In the genomic region with DNA sequence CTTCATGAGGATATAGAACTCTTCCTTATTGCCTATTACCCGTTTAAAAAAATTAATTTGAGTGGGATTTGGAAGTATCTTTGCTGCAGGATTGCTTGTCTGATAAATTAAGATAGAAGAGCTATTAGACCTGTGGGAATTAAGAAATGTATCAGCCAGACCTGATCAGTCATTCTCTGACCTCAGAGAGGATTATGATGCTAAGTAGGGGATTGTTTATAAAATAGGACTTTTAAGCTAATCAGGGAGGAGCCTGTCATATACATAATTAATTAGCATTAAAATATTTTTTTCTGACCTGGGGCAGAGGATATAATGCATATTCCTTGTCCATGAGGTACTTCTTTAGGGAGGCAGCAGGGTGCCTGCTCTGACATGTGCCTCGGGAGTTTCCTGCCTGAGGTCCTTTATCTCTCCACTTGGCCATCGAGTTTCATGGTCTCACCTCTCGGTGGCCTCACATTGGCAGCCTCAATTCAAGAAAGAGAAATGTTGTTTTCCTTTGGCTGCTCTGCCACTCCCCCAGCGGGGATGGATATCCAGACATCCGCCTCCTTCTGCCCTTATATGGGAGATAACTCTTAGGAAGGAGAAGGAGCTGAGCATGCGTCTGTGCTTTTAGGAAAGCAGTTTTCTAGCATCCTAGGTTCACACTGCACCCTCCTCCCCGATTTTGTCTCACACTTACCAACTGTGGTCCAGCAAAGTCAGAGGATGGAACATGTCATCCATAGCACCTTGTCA, we compare ENCODE assay signal across 8 cellular contexts. TPM values are rescaled to one million over a fixed set of nuclear protein-coding genes. Genes with fewer than 3 reads are reported as not detected.
DNase-seq lines count a peak whose midpoint lies in the region; ATAC-seq, FAIRE-seq and TF ChIP-seq lines count a peak whose summit lies in the region.

No MANE protein-coding gene starts in this region.

- no peak for TF ChIP-seq POLR2A in thyroid gland (IDR thresholded peaks at IDR 0.05)

- ATAC-seq in GM23338: peak; percentile 28
- no peak for ATAC-seq in GM21825 (IDR thresholded peaks at IDR 0.05; ENCODE audit: unreplicated experiment)

- CTCF ChIA-PET in SK-N-SH (lab: Yijun Ruan, JAX): interaction anchor here (0.6 to 14.8 kb wide), 6 partner anchors 11 to 236 kb away, joined by 3 to 272 read pairs (median 4); a partner anchor contains a TSS

- no peaks in the 10 kb centered on the region for H3K9me2 ChIP-seq in GM23338 (ENCODE audit: insufficient read depth)
- H3K9me2 ChIP-seq in SK-N-SH: no peaks in the 10 kb centered on the region

- H3K9ac ChIP-seq in SK-N-SH (peak overlapping the region; percentile 71; the same call in 1 of the 2 replicates), endodermal cell (ENCODE audit: extremely low read depth, low read length, poor library complexity, severe bottlenecking) (no peak overlapping the region)

- H3K9me3 ChIP-seq in SK-N-SH (no peaks in the 10 kb centered on the region), endodermal cell (ENCODE audit: control insufficient read depth, low read length) (no peaks in the 10 kb centered on the region), thyroid gland (no peaks in the 10 kb centered on the region)

- no peak for TF ChIP-seq RAD21 in SK-N-SH (IDR thresholded peaks at IDR 0.05; ENCODE audit: low read length)

- H4K20me1 ChIP-seq in GM23338 (replicated peaks; ENCODE audit: insufficient read depth) (no peaks in the 10 kb centered on the region), SK-N-SH (ENCODE audit: insufficient read depth) (no peaks in the 10 kb centered on the region)

- H3K36me3 Mint-ChIP-seq in GM23338 (ENCODE audit: low read depth) (no peaks in the 10 kb centered on the region), endodermal cell (ENCODE audit: low read depth) (no peaks in the 10 kb centered on the region)

- TF ChIP-seq EP300 in SK-N-SH (IDR thresholded peaks at IDR 0.05; ENCODE audit: borderline replicate concordance in 1 of 2, low read depth in 1 of 2, low read length in 1 of 2): no peak

- TF ChIP-seq CTCF in GM23338 (conservative IDR thresholded peaks at IDR 0.05; ENCODE audit: low read depth in 2 of 2): no peak
- TF ChIP-seq CTCF in SK-N-SH (IDR thresholded peaks at IDR 0.05): no peak
- TF ChIP-seq CTCF in endodermal cell (conservative IDR thresholded peaks at IDR 0.05): peak; percentile 29
- TF ChIP-seq CTCF in thyroid gland (IDR thresholded peaks at IDR 0.05): no peak
- TF ChIP-seq CTCF in D721Med (IDR thresholded peaks at IDR 0.05; ENCODE audit: insufficient read depth, missing control alignments): no peak

- H3K4me1 ChIP-seq in GM23338 (ENCODE audit: insufficient read depth): peaks cover 28% of the 10 kb centered on the region
- H3K4me1 ChIP-seq in SK-N-SH (ENCODE audit: control insufficient read depth in 1 of 2, insufficient read depth in 2 of 2, low read depth in 1 of 2, low read length in 1 of 2): peaks cover 13 to 18% of the 10 kb centered on the region in 2 experiments; a peak in 3 of 4 replicates
- H3K4me1 ChIP-seq in endodermal cell (ENCODE audit: control insufficient read depth, insufficient read depth, low read length): peaks cover 10% of the 10 kb centered on the region
- peaks cover 25 to 56% of the 10 kb centered on the region in 2 donors for H3K4me1 ChIP-seq in thyroid gland

- intact Hi-C loops in thyroid gland (cut with DNase I): loop anchor here (5.0 kb wide), 2 partner anchors 41 to 101 kb away; a partner anchor contains a TSS

- H2AFZ ChIP-seq in GM23338 (no peak overlapping the region), SK-N-SH (ENCODE audit: low read depth) (peak overlapping the region; percentile 33; the same call in 1 of the 2 replicates)

- H3K36me3 ChIP-seq in GM23338 (ENCODE audit: insufficient read depth) (no peaks in the 10 kb centered on the region), SK-N-SH (replicated peaks in 1 of 2; ENCODE audit: control insufficient read depth in 1 of 2, insufficient read depth in 2 of 2, low read length in 1 of 2) (peaks cover 2 to 32% of the 10 kb centered on the region in 2 experiments), endodermal cell (ENCODE audit: control insufficient read depth, insufficient read depth, low read length) (no peaks in the 10 kb centered on the region), thyroid gland (no peaks in the 10 kb centered on the region)

- peaks cover 44% of the 10 kb centered on the region for H3K4me1 Mint-ChIP-seq in GM23338
- H3K4me1 Mint-ChIP-seq in endodermal cell: peaks cover 37% of the 10 kb centered on the region

- H3K27me3 Mint-ChIP-seq in GM23338 (ENCODE audit: insufficient read depth, low read depth, poor library complexity) (peaks cover 18% of the 10 kb centered on the region), endodermal cell (ENCODE audit: insufficient read depth) (peaks cover 15% of the 10 kb centered on the region)

- FAIRE-seq in D721Med (lab: Jason Lieb, UNC): no peak

- H3K9me3 Mint-ChIP-seq in GM23338 (no peaks in the 10 kb centered on the region), endodermal cell (no peaks in the 10 kb centered on the region)

- H3F3A ChIP-seq in GM23338 (replicated peaks; ENCODE audit: low read depth) (peaks cover 5% of the 10 kb centered on the region; the same call in 1 of the 2 replicates), SK-N-SH (replicated peaks; ENCODE audit: insufficient read depth) (peaks cover 20% of the 10 kb centered on the region)

- H3K4me3 ChIP-seq in GM23338 (peak overlapping the region; percentile 83), SK-N-SH (ENCODE audit: low read depth in 2 of 2, low read length in 1 of 2) (peak overlapping the region; percentile 57 to 72), endodermal cell (ENCODE audit: low read length) (peak overlapping the region; percentile 78), thyroid gland (replicated peaks in 1 of 3) (peak overlapping the region; percentile 7 to 74 (median 8))

- H3K27ac ChIP-seq in GM23338 (ENCODE audit: low read depth) (peak overlapping the region; percentile 36; the same call in 1 of the 2 replicates), SK-N-SH (ENCODE audit: low read depth in 2 of 2, low read length in 1 of 2) (0 out of 4 replicates have a peak overlapping the region, but pooled peaks of 1 of the 2 experiments have one; percentile 0), endodermal cell (ENCODE audit: low read depth, low read length) (no peak overlapping the region), thyroid gland (peak overlapping the region; percentile 93 to 97 (median 97))

- H3K27ac Mint-ChIP-seq in GM23338: no peak overlapping the region
- no peak overlapping the region for H3K27ac Mint-ChIP-seq in endodermal cell

- DNase-seq in GM23338 (ENCODE audit: low spot score) (peak; percentile 92), SK-N-SH (peak; percentile 52), endodermal cell (peak; percentile 92), medulla oblongata (ENCODE audit: extremely low spot score) (peak; percentile 94), thyroid gland (peak in 1 of 2 donors; percentile 15), D721Med (ENCODE audit: insufficient read length, low spot score) (no peak), GOT3 (lab: John Stamatoyannopoulos, UW) (no peak)

- H3K4me2 ChIP-seq in GM23338 (peak overlapping the region; percentile 80), SK-N-SH (peak overlapping the region; percentile 97)

- POLR2A ChIA-PET in SK-N-SH (lab: Yijun Ruan, JAX): no interaction called here

- H3K4me3 Mint-ChIP-seq in GM23338: peak overlapping the region; percentile 79
- H3K4me3 Mint-ChIP-seq in endodermal cell: peak overlapping the region; percentile 62

- H3K79me2 ChIP-seq in GM23338 (replicated peaks; ENCODE audit: insufficient read depth) (no peaks in the 10 kb centered on the region), SK-N-SH (ENCODE audit: insufficient read depth) (peaks cover 5% of the 10 kb centered on the region; the same call in 1 of the 2 replicates)

- WGBS in SK-N-SH (ENCODE audit: low lambda C conversion rate): 58% methylated on average over 8 of the region's 8 CpGs
- 2 to 10% methylated on average over 5 to 8 of the region's 8 CpGs for WGBS in endodermal cell (ENCODE audit: insufficient coverage in 1 of 2, insufficient read length in 1 of 2), 2 experiments
- WGBS in thyroid gland, 2 donors: 53 to 56% methylated on average over 8 of the region's 8 CpGs

- H3K27me3 ChIP-seq in GM23338 (ENCODE audit: insufficient read depth) (no peaks in the 10 kb centered on the region), SK-N-SH (ENCODE audit: insufficient read depth) (no peaks in the 10 kb centered on the region), endodermal cell (ENCODE audit: control insufficient read depth, insufficient read depth, low read length, poor library complexity, severe bottlenecking) (peaks cover 19% of the 10 kb centered on the region), thyroid gland (no peaks in the 10 kb centered on the region)

TF ChIP-seq in GM23338, 12 proteins besides CTCF, POLR2A, EP300 and RAD21 (continues in another document):
- TF ChIP-seq POLR2AphosphoS5 (IDR thresholded peaks at IDR 0.05; ENCODE audit: low read depth): peak; percentile 58

TF ChIP-seq in SK-N-SH, 30 proteins besides CTCF, POLR2A, EP300 and RAD21 (continues in another document):
- no peak for TF ChIP-seq GABPA (IDR thresholded peaks at IDR 0.05; ENCODE audit: low read depth)
- TF ChIP-seq YY1 (IDR thresholded peaks at IDR 0.05; ENCODE audit: low read depth): no peak

RNA-seq across cellular contexts. Expression of a gene that starts 41.1 kb away (rescaled TPM):
- total RNA-seq in GM23338 (2014; rRNA removed; shearing (Covaris generic)): 17.2 and 18.1 TPM in 2 replicates
- polyA plus RNA-seq in GM23338 (2016; fragmentation: Nextera tagmentation; extraction: Ambion mirVana): 9.4 and 9.6 TPM in 2 replicates
- polyA plus RNA-seq in SK-N-SH (2012; rRNA removed): 5.3 and 6.8 TPM in 2 replicates
- 6.3 and 6.9 TPM in 2 replicates for polyA plus RNA-seq in SK-N-SH (2012; cell fraction: cytosol; rRNA removed)
- polyA plus RNA-seq in SK-N-SH (2012; cell fraction: nucleus; rRNA removed): 5.9 and 9.3 TPM in 2 replicates
- total RNA-seq in endodermal cell: 10 to 100 TPM; 12.0 to 14.5 TPM
- polyA plus RNA-seq in endodermal cell (2013, experiment 1 of 2): 19.3 TPM
- 18.9 TPM for polyA plus RNA-seq in endodermal cell (2013, experiment 2 of 2)
- total RNA-seq in thyroid gland: 10 to 100 TPM; 30.5 to 41.3 (median 38.2) TPM

RNA-seq across cellular contexts. Expression of a gene that starts 47.0 kb away (rescaled TPM):
- 58.4 and 66.5 TPM in 2 replicates for total RNA-seq in GM23338 (2014; rRNA removed; shearing (Covaris generic))
- polyA plus RNA-seq in GM23338 (2016; fragmentation: Nextera tagmentation; extraction: Ambion mirVana) (25.2 and 31.8 TPM in 2 replicates), SK-N-SH (2012; rRNA removed) (14.4 and 17.8 TPM in 2 replicates)
- polyA plus RNA-seq in SK-N-SH (2012; cell fraction: cytosol; rRNA removed): 19.4 and 20.3 TPM in 2 replicates
- 6.9 and 10.2 TPM in 2 replicates for polyA plus RNA-seq in SK-N-SH (2012; cell fraction: nucleus; rRNA removed)
- total RNA-seq in endodermal cell (10 to 100 TPM; 46.1 to 53.2 TPM), thyroid gland (10 to 100 TPM; 33.9 to 52.0 (median 39.0) TPM)
- 43.6 TPM for polyA plus RNA-seq in endodermal cell (2013, experiment 1 of 2)
- 41.4 TPM for polyA plus RNA-seq in endodermal cell (2013, experiment 2 of 2)

RNA-seq across cellular contexts. Expression of a gene that starts 59.5 kb away (rescaled TPM):
- total RNA-seq in GM23338 (2014; rRNA removed; shearing (Covaris generic)): 1.0 TPM in 1 of 2 replicates, not detected in the other
- 4.1 and 4.7 TPM in 2 replicates for polyA plus RNA-seq in GM23338 (2016; fragmentation: Nextera tagmentation; extraction: Ambion mirVana)
- polyA plus RNA-seq in SK-N-SH (2012; rRNA removed): not detected in 2 replicates
- polyA plus RNA-seq in SK-N-SH (2012; cell fraction: cytosol; rRNA removed): not detected in 2 replicates
- not detected in 2 replicates for polyA plus RNA-seq in SK-N-SH (2012; cell fraction: nucleus; rRNA removed)
- 1 to 10 TPM; 2.6 to 3.8 TPM for total RNA-seq in endodermal cell
- polyA plus RNA-seq in endodermal cell (2013, experiment 1 of 2): 0.28 TPM
- polyA plus RNA-seq in endodermal cell (2013, experiment 2 of 2): 0.66 TPM
- total RNA-seq in thyroid gland: 10 to 100 TPM; 21.7 to 33.4 (median 24.9) TPM

Comparison
In these comparisons a context has a peak if more than half of its experiments do, and no peak if none do; other contexts are left out.
1. DNase-seq: peak in GM23338 (single experiment), SK-N-SH (single experiment), endodermal cell (single experiment) and medulla oblongata (single experiment); none in D721Med (single experiment) and GOT3 (single experiment).
2. H3K4me3 ChIP-seq: peak in every context shown above with its lines; median percentile 83 in GM23338; 78 in endodermal cell; 64 in SK-N-SH; 8 in thyroid gland.
3. RNA of a gene that starts 59.5 kb away (total RNA-seq): 21.7 to 33.4 TPM in thyroid gland; 2.6 to 3.8 TPM in endodermal cell and 1.0 TPM in GM23338; every median in the first group is over 4 times any median in the second.